9 cellular contexts compared by ENCODE assay signal in the genomic region with DNA sequence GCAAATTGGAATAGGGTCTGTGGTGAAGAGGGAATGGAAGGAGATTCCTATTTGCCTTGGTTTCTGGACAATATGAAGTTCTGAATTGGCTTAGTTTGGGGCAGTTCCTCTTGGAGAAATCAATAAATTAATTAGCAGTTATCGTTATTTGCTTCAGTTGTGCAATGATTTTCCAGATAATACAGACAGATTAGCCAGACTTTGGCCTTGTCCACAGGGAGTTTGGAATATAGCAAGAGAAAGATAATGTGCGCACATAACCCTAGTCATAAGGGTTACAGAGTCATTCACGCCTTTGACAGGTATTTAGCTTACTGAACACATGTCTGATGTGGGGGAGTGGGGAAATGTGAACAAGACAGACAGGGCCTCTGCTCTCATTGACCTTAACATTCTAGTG. TPM values are rescaled to one million over a fixed set of nuclear protein-coding genes. Genes with fewer than 3 reads are reported as not detected.
DNase-seq lines count a peak whose midpoint lies in the region; ATAC-seq and TF ChIP-seq lines count a peak whose summit lies in the region.
"Had no signal": no experiment of that assay in that cellular context is flagged by ENCODE, and none has a peak within 500 bp of the region (broad histone marks: within the 10 kb centered on the region; RNA-seq: fewer than 3 reads in every experiment).

No MANE protein-coding gene starts in this region.

- H4K8ac ChIP-seq in mesenchymal stem cell (ENCODE audit: low read length): no peak overlapping the region

- no peak overlapping the region for H2AFZ ChIP-seq in mesenchymal stem cell (ENCODE audit: low read depth, low read length)

- peaks cover 20% of the 10 kb centered on the region for H3K79me1 ChIP-seq in mesenchymal stem cell (replicated peaks; ENCODE audit: low read length, poor library complexity, severe bottlenecking)

- H3K27ac ChIP-seq in cardiac muscle cell (no peak overlapping the region), mesenchymal stem cell (ENCODE audit: low read length, poor library complexity, severe bottlenecking) (no peak overlapping the region), upper lobe of right lung (no peak overlapping the region)

- ATAC-seq in Right ventricle myocardium superior (ENCODE audit: poor library complexity) (no peak), upper lobe of right lung (no peak)

- no peaks in the 10 kb centered on the region for H3K36me3 ChIP-seq in cardiac muscle cell
- no peaks in the 10 kb centered on the region for H3K36me3 ChIP-seq in mesenchymal stem cell (ENCODE audit: control insufficient read depth in 1 of 2, insufficient read depth in 2 of 2, low read depth in 1 of 2, low read length in 2 of 2)
- H3K36me3 ChIP-seq in upper lobe of right lung: no peaks in the 10 kb centered on the region

- no peak overlapping the region for H2AK5ac ChIP-seq in mesenchymal stem cell (ENCODE audit: low read length, severe bottlenecking)

- TF ChIP-seq CTCF in cardiac muscle cell (IDR thresholded peaks at IDR 0.05; ENCODE audit: low read depth, low read length): no peak
- no peak for TF ChIP-seq CTCF in astrocyte of the spinal cord (IDR thresholded peaks at IDR 0.05; ENCODE audit: low read depth, low read length)
- no peak for TF ChIP-seq CTCF in upper lobe of right lung (IDR thresholded peaks at IDR 0.05)

- in situ Hi-C loops in astrocyte of the spinal cord (cut with HindIII; ENCODE audit: low sequenced_read_pairs): no loop called here

- peak overlapping the region; percentile 97 for H3K9ac ChIP-seq in mesenchymal stem cell (ENCODE audit: low read length)

- H2BK5ac ChIP-seq in mesenchymal stem cell (ENCODE audit: low read depth, low read length, poor library complexity, severe bottlenecking): no peak overlapping the region

- H3K4me3 ChIP-seq in cardiac muscle cell (peak overlapping the region; percentile 77), astrocyte of the spinal cord (ENCODE audit: low read depth, low read length) (peak overlapping the region; percentile 84), mesenchymal stem cell (ENCODE audit: insufficient read depth in 1 of 2, low read depth in 1 of 2, low read length in 2 of 2) (peak overlapping the region in 1 of 2 experiments; percentile 97), upper lobe of right lung (peak overlapping the region; percentile 99)

- no peak overlapping the region for H4K91ac ChIP-seq in mesenchymal stem cell (ENCODE audit: low read length)

- H3K27me3 ChIP-seq in cardiac muscle cell (peaks cover 2% of the 10 kb centered on the region), mesenchymal stem cell (ENCODE audit: control insufficient read depth in 1 of 2, insufficient read depth in 1 of 2, low read length in 2 of 2) (peaks cover 1 to 2% of the 10 kb centered on the region in 2 experiments), upper lobe of right lung (no peaks in the 10 kb centered on the region)

- 96% methylated on average over 3 of the region's 3 CpGs for WGBS in mesenchymal stem cell

- DNase-seq in cardiac muscle cell (ENCODE audit: low read depth in 1 of 2, low spot score in 1 of 2): no peak
- DNase-seq in Right ventricle myocardium superior: no peak
- DNase-seq in astrocyte of the spinal cord (ENCODE audit: low read depth, low spot score): no peak
- no peak for DNase-seq in mesenchymal stem cell
- no peak for DNase-seq in upper lobe of right lung
- DNase-seq in MV-4-11 (lab: John Stamatoyannopoulos, UW): no peak
- DNase-seq in cerebellum (ENCODE audit: low spot score): no peak
- no peak for DNase-seq in stimulated activated CD4-positive, alpha-beta T cell treated with anti-CD3 and anti-CD28 coated beads, Interleukin-2, amount 100 ng/mL, for 48 hours
- DNase-seq: activated effector memory CD4-positive, alpha-beta T cell treated with Interleukin-2 at 50 U/mL for 16 hours had no signal

- no peak overlapping the region for H2BK120ac ChIP-seq in mesenchymal stem cell (ENCODE audit: low read depth, low read length)

- H3K9me3 ChIP-seq in cardiac muscle cell (ENCODE audit: low read depth): no peaks in the 10 kb centered on the region
- H3K9me3 ChIP-seq in mesenchymal stem cell (ENCODE audit: control insufficient read depth, low read length): no peaks in the 10 kb centered on the region
- no peaks in the 10 kb centered on the region for H3K9me3 ChIP-seq in upper lobe of right lung

- H2BK12ac ChIP-seq in mesenchymal stem cell (ENCODE audit: low read length in 2 of 2): no peak overlapping the region

- H3K23ac ChIP-seq in mesenchymal stem cell (ENCODE audit: low read length in 2 of 2): no peak overlapping the region

- H3K18ac ChIP-seq in mesenchymal stem cell (ENCODE audit: low read depth in 1 of 2, low read length in 2 of 2): no peak overlapping the region

- no peak overlapping the region for H3K4ac ChIP-seq in mesenchymal stem cell (ENCODE audit: low read depth in 1 of 2, low read length in 2 of 2)

- intact Hi-C loops in Right ventricle myocardium superior (cut with DNase I): loop anchor here (10.0 kb wide), 1 partner anchor 67 kb away; a partner anchor contains a TSS
- intact Hi-C loops in upper lobe of right lung (cut with DNase I): no loop called here

- H2BK15ac ChIP-seq in mesenchymal stem cell (ENCODE audit: low read depth, poor library complexity, severe bottlenecking): no peak overlapping the region

- H3K4me1 ChIP-seq in cardiac muscle cell (ENCODE audit: low read depth) (peaks cover 10% of the 10 kb centered on the region), mesenchymal stem cell (ENCODE audit: control insufficient read depth, insufficient read depth, low read depth, low read length) (peaks cover 7% of the 10 kb centered on the region), upper lobe of right lung (peaks cover 24% of the 10 kb centered on the region)

- no peak overlapping the region for H3K14ac ChIP-seq in mesenchymal stem cell (ENCODE audit: low read length in 2 of 2)

- peak overlapping the region; percentile 90 for H3K4me2 ChIP-seq in mesenchymal stem cell (ENCODE audit: low read length, poor library complexity, severe bottlenecking)

RNA-seq across cellular contexts. Expression of a gene that starts 1.3 kb away (rescaled TPM):
- total RNA-seq in cardiac muscle cell: 26.2 and 26.8 TPM in 2 replicates
- 12.0 and 13.6 TPM in 2 replicates for polyA plus RNA-seq in cardiac muscle cell
- total RNA-seq in Right ventricle myocardium superior: 30.0 TPM
- 21.8 TPM for polyA plus RNA-seq in mesenchymal stem cell (2013, experiment 1 of 2)
- 21.6 TPM for polyA plus RNA-seq in mesenchymal stem cell (2013, experiment 2 of 2)
- total RNA-seq in upper lobe of right lung: 31.6 TPM
- total RNA-seq in cerebellum: 44.6 TPM
